In the genomic region with DNA sequence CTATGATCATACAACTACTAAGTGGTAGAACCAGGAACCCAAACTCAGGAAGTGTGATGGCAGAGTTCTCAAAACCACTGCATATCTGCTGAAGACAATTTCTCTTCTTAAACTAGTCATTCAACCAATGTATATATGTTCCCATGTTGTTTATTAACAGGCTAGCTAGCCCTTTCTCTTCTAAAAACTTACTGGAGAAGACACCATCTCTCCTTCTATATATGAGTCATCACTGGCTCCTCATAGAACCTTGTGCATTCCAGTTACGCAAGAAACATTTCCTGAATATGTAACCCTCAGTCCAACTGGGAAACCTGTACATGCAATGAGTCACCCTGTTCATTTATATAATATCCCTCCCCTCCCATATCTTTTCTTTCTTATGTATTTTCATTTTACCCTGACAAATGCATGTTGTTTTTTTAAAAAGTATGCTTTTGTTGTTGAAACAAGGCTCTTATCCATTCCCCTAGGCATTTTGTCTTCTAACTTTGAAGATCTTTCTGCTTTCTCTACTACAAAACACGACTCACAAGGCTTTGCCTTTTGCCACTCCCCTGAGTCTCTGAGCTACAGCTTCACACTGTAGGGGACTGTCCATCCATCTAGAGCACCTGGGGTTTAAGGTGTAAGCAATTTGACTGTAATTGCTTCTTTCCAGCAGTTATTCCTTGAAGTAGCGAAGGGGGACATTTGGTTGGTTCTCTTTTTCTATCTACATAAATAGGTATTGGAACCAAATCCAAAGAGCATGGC, we compare ENCODE assay signal across 10 cellular contexts.
DNase-seq lines count a peak whose midpoint lies in the region; ATAC-seq lines count a peak whose summit lies in the region.
"Had no signal": no experiment of that assay in that cellular context is flagged by ENCODE, and none has a peak within 500 bp of the region (broad histone marks: within the 10 kb centered on the region; RNA-seq: fewer than 3 reads in every experiment).

No MANE protein-coding gene starts in this region.

- no peak overlapping the region for H4K91ac ChIP-seq in mesenchymal stem cell (ENCODE audit: low read length)

- H2AFZ ChIP-seq in mesenchymal stem cell (ENCODE audit: low read depth, low read length) = no peak overlapping the region

- peak overlapping the region in 1 of 2 experiments; percentile 86 for H2BK12ac ChIP-seq in mesenchymal stem cell (ENCODE audit: low read length in 2 of 2)

- H3K18ac ChIP-seq in mesenchymal stem cell (ENCODE audit: low read depth in 1 of 2, low read length in 2 of 2) = no peak overlapping the region

- no peak overlapping the region for H2BK120ac ChIP-seq in mesenchymal stem cell (ENCODE audit: low read depth, low read length)

- H3K9me3 Mint-ChIP-seq in T-cell = no peaks in the 10 kb centered on the region
- no peaks in the 10 kb centered on the region for H3K9me3 Mint-ChIP-seq in natural killer cell treated with Interleukin-12 subunit alpha and Interleukin-12 subunit beta and Interleukin-15 and Interleukin-18, amount 100 ng/mL, for 72 hours

- H2AK5ac ChIP-seq in mesenchymal stem cell (ENCODE audit: low read length, severe bottlenecking) = no peak overlapping the region

- no peaks in the 10 kb centered on the region for H3K4me1 ChIP-seq in mesenchymal stem cell (ENCODE audit: control insufficient read depth, insufficient read depth, low read depth, low read length)

- H3K9ac ChIP-seq in mesenchymal stem cell (ENCODE audit: low read length) = no peak overlapping the region

- no peak overlapping the region for H3K4me3 Mint-ChIP-seq in T-cell
- H3K4me3 Mint-ChIP-seq in natural killer cell treated with Interleukin-12 subunit alpha and Interleukin-12 subunit beta and Interleukin-15 and Interleukin-18, amount 100 ng/mL, for 72 hours = no peak overlapping the region

- H3K27me3 Mint-ChIP-seq in T-cell = no peaks in the 10 kb centered on the region
- H3K27me3 Mint-ChIP-seq in natural killer cell treated with Interleukin-12 subunit alpha and Interleukin-12 subunit beta and Interleukin-15 and Interleukin-18, amount 100 ng/mL, for 72 hours = no peaks in the 10 kb centered on the region

- H3K4me1 Mint-ChIP-seq in T-cell = no peaks in the 10 kb centered on the region
- no peaks in the 10 kb centered on the region for H3K4me1 Mint-ChIP-seq in natural killer cell treated with Interleukin-12 subunit alpha and Interleukin-12 subunit beta and Interleukin-15 and Interleukin-18, amount 100 ng/mL, for 72 hours (ENCODE audit: low read depth in 2 of 2)

- CTCF ChIA-PET in T-cell (lab: Charles Lee) = no interaction called here

- no peaks in the 10 kb centered on the region for H3K79me1 ChIP-seq in mesenchymal stem cell (replicated peaks; ENCODE audit: low read length, poor library complexity, severe bottlenecking)

- no peak overlapping the region for H3K4ac ChIP-seq in mesenchymal stem cell (ENCODE audit: low read depth in 1 of 2, low read length in 2 of 2)

- no peak overlapping the region for H3K23ac ChIP-seq in mesenchymal stem cell (ENCODE audit: low read length in 2 of 2)

- H2BK5ac ChIP-seq in mesenchymal stem cell (ENCODE audit: low read depth, low read length, poor library complexity, severe bottlenecking) = no peak overlapping the region

- H3K4me3 ChIP-seq in mesenchymal stem cell (ENCODE audit: insufficient read depth in 1 of 2, low read depth in 1 of 2, low read length in 2 of 2) = no peak overlapping the region

- H3K27ac ChIP-seq in mesenchymal stem cell (ENCODE audit: low read length, poor library complexity, severe bottlenecking) (no peak overlapping the region), caudate nucleus (ENCODE audit: low read depth, low read length) (no peak overlapping the region)

- H3K4me2 ChIP-seq in mesenchymal stem cell (ENCODE audit: low read length, poor library complexity, severe bottlenecking) = no peak overlapping the region

- ATAC-seq in HG03175 (IDR thresholded peaks at IDR 0.05; ENCODE audit: unreplicated experiment) (peak; percentile 77), T-cell (replicated peaks in 1 of 4) (no peak), GM21825 (IDR thresholded peaks at IDR 0.05; ENCODE audit: unreplicated experiment) (no peak)
- ATAC-seq in natural killer cell treated with Interleukin-12 subunit alpha and Interleukin-12 subunit beta and Interleukin-15 and Interleukin-18, amount 100 ng/mL, for 72 hours = no peak
- ATAC-seq: left colon had no signal

- no peak overlapping the region for H4K8ac ChIP-seq in mesenchymal stem cell (ENCODE audit: low read length)

- DNase-seq in GM04503 (ENCODE audit: low read depth) (peak; percentile 22), SW480 (ENCODE audit: low spot score) (peak; percentile 83), mesenchymal stem cell (peak; percentile 92), T-cell (no peak), caudate nucleus (lab: John Stamatoyannopoulos, UW) (no peak)
- no peak for DNase-seq in natural killer cell treated with Interleukin-12 subunit alpha and Interleukin-12 subunit beta and Interleukin-15 and Interleukin-18, amount 100 ng/mL, for 72 hours (ENCODE audit: low spot score)
- DNase-seq: left colon, NCI-H1930 had no signal

- no peaks in the 10 kb centered on the region for H3K9me3 ChIP-seq in mesenchymal stem cell (ENCODE audit: control insufficient read depth, low read length)

- no peak overlapping the region for H3K14ac ChIP-seq in mesenchymal stem cell (ENCODE audit: low read length in 2 of 2)

- no peaks in the 10 kb centered on the region for H3K27me3 ChIP-seq in mesenchymal stem cell (ENCODE audit: control insufficient read depth in 1 of 2, insufficient read depth in 1 of 2, low read length in 2 of 2)

- POLR2A ChIA-PET in T-cell (lab: Charles Lee) = no interaction called here

- H3K36me3 Mint-ChIP-seq in T-cell = no peaks in the 10 kb centered on the region
- no peaks in the 10 kb centered on the region for H3K36me3 Mint-ChIP-seq in natural killer cell treated with Interleukin-12 subunit alpha and Interleukin-12 subunit beta and Interleukin-15 and Interleukin-18, amount 100 ng/mL, for 72 hours

- H3K27ac Mint-ChIP-seq in T-cell = no peak overlapping the region
- H3K27ac Mint-ChIP-seq in natural killer cell treated with Interleukin-12 subunit alpha and Interleukin-12 subunit beta and Interleukin-15 and Interleukin-18, amount 100 ng/mL, for 72 hours = no peak overlapping the region

- 50% methylated on average over 3 of the region's 3 CpGs for WGBS in mesenchymal stem cell

- no peak overlapping the region for H2BK15ac ChIP-seq in mesenchymal stem cell (ENCODE audit: low read depth, poor library complexity, severe bottlenecking)

- H3K36me3 ChIP-seq in mesenchymal stem cell (ENCODE audit: control insufficient read depth in 1 of 2, insufficient read depth in 2 of 2, low read depth in 1 of 2, low read length in 2 of 2) = no peaks in the 10 kb centered on the region

Comparison
In these comparisons a context has a peak if more than half of its experiments do, and no peak if none do; other contexts are left out.
1. DNase-seq: peak in GM04503 (single experiment), SW480 (single experiment) and mesenchymal stem cell (single experiment); none in T-cell (0 of 34), natural killer cell treated with Interleukin-12 subunit alpha and Interleukin-12 subunit beta and Interleukin-15 and Interleukin-18, amount 100 ng/mL, for 72 hours (single experiment) and caudate nucleus (0 of 61).